In the genomic region with DNA sequence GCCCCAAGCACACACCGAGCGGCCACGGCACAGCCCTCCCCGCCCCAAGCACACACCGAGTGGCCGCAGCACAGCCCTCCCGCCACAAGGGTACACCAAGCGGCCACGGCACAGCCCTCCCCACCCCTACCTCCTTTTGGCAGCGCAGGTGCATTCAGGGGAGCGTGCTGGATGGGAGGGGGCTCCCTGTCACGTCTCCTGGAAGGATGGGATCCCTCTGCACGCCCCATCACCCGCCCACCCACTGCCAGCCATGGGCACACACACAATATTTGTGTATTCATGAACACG, we compare ENCODE assay signal across 25 cellular contexts.
"Had no signal": no experiment of that assay in that cellular context is flagged by ENCODE, and none has a peak within 500 bp of the region (broad histone marks: within the 10 kb centered on the region; RNA-seq: fewer than 3 reads in every experiment).

No MANE protein-coding gene starts in this region.

- H3K9me3 ChIP-seq: left ventricle myocardium inferior, neutrophil, right atrium auricular region, right lobe of liver, stomach, testis, thyroid gland, transverse colon, upper lobe of right lung had no signal

- H3K4me1 Mint-ChIP-seq: immature natural killer cell; nephron; stimulated activated naive B cell treated with anti-CD40 and anti-IgM and Interleukin-4, amounts not matched to agents 10 μg/mL and 1 μg/mL and 100 μg/mL, for 72 hours had no signal

- H3K36me3 Mint-ChIP-seq: immature natural killer cell; naive thymus-derived CD8-positive, alpha-beta T cell; stimulated activated naive B cell treated with anti-CD40 and anti-IgM and Interleukin-4, amounts not matched to agents 10 μg/mL and 1 μg/mL and 100 μg/mL, for 72 hours had no signal

- ATAC-seq: naive thymus-derived CD8-positive, alpha-beta T cell; right lobe of liver; stimulated activated naive B cell treated with anti-CD40 and anti-IgM and Interleukin-4, amounts not matched to agents 10 μg/mL and 1 μg/mL and 100 μg/mL, for 72 hours; stimulated activated naive CD8-positive, alpha-beta T cell treated with anti-CD3 and anti-CD28 coated beads, Interleukin-15, Interleukin-2, amounts not matched to agents 100 U/mL and 50 U/mL, for 24 hours; upper lobe of right lung had no signal

- H3K9ac ChIP-seq: parathyroid adenoma had no signal

- H3K27me3 Mint-ChIP-seq: progenitor cell of endocrine pancreas; stimulated activated naive B cell treated with anti-CD40 and anti-IgM and Interleukin-4, amounts not matched to agents 10 μg/mL and 1 μg/mL and 100 μg/mL, for 72 hours had no signal

- H3K4me3 Mint-ChIP-seq: immature natural killer cell; naive thymus-derived CD8-positive, alpha-beta T cell; nephron; neural crest cell; stimulated activated naive B cell treated with anti-CD40 and anti-IgM and Interleukin-4, amounts not matched to agents 10 μg/mL and 1 μg/mL and 100 μg/mL, for 72 hours had no signal

- H3K27ac Mint-ChIP-seq: immature natural killer cell; nephron; progenitor cell of endocrine pancreas; stimulated activated naive B cell treated with anti-CD40 and anti-IgM and Interleukin-4, amounts not matched to agents 10 μg/mL and 1 μg/mL and 100 μg/mL, for 72 hours had no signal

- H3K79me2 ChIP-seq: parathyroid adenoma had no signal

- H3K27me3 ChIP-seq: neutrophil, right atrium auricular region, right lobe of liver, testis, thyroid gland, transverse colon, upper lobe of right lung had no signal

- H2AFZ ChIP-seq: parathyroid adenoma had no signal

- H3K9me3 Mint-ChIP-seq: immature natural killer cell; naive thymus-derived CD8-positive, alpha-beta T cell; nephron; neural crest cell had no signal

- H3K4me2 ChIP-seq: smooth muscle cell had no signal

- DNase-seq: immature natural killer cell; left ventricle myocardium inferior; mammary epithelial cell; mesenchymal stem cell; naive thymus-derived CD8-positive, alpha-beta T cell; occipital lobe; stimulated activated CD4-positive, alpha-beta T cell treated with anti-CD3 and anti-CD28 coated beads, Interleukin-12 subunit alpha, Interleukin-12 subunit beta, amount 100 ng/mL, for 4 hours; stimulated activated CD4-positive, alpha-beta T cell treated with anti-CD3 and anti-CD28 coated beads, Interleukin-15, amount 100 ng/mL, for 24 hours; stimulated activated CD4-positive, alpha-beta T cell treated with anti-CD3 and anti-CD28 coated beads, Interleukin-2, amount 100 ng/mL, for 24 hours; stimulated activated CD4-positive, alpha-beta T cell treated with anti-CD3 and anti-CD28 coated beads, Interleukin-4, amount 100 ng/mL, for 1 hour; stimulated activated naive B cell treated with anti-CD40 and anti-IgM and Interleukin-4, amounts not matched to agents 10 μg/mL and 1 μg/mL and 100 μg/mL, for 72 hours; stimulated activated naive CD8-positive, alpha-beta T cell treated with anti-CD3 and anti-CD28 coated beads, Interleukin-15, Interleukin-2, amounts not matched to agents 100 U/mL and 50 U/mL, for 24 hours; stomach; testis; thyroid gland; transverse colon had no signal

- H3K4me3 ChIP-seq: left ventricle myocardium inferior, right atrium auricular region, right lobe of liver, smooth muscle cell, stomach, testis, thyroid gland, transverse colon, upper lobe of right lung had no signal

- H3K27ac ChIP-seq: left ventricle myocardium inferior, neutrophil, parathyroid adenoma, right atrium auricular region, right lobe of liver, stomach, testis, thyroid gland, transverse colon, upper lobe of right lung had no signal

- H3K36me3 ChIP-seq: left ventricle myocardium inferior, neutrophil, right atrium auricular region, right lobe of liver, stomach, thyroid gland, transverse colon, upper lobe of right lung had no signal

- H3K4me1 ChIP-seq: left ventricle myocardium inferior, parathyroid adenoma, right atrium auricular region, right lobe of liver, stomach, testis, thyroid gland, transverse colon, upper lobe of right lung had no signal
